Comparison of ENCODE assay signal across 18 cellular contexts in genomic region chr2:217279130-217279529, GRCh38.
DNase-seq lines count a peak whose midpoint lies in the region; ATAC-seq and TF ChIP-seq lines count a peak whose summit lies in the region.
"Had no signal": no experiment of that assay in that cellular context is flagged by ENCODE, and none has a peak within 500 bp of the region (broad histone marks: within the 10 kb centered on the region; RNA-seq: fewer than 3 reads in every experiment).

No MANE protein-coding gene starts in this region.

- peak in 3 of 4 donors; percentile 11 to 35 (median 22) for ATAC-seq in psoas muscle
- no peak for ATAC-seq in left colon
- no peak for ATAC-seq in GM21825 (IDR thresholded peaks at IDR 0.05; ENCODE audit: unreplicated experiment)
- ATAC-seq in HG02642 (IDR thresholded peaks at IDR 0.05; ENCODE audit: poor library complexity, unreplicated experiment): no peak
- ATAC-seq in HG02884 (IDR thresholded peaks at IDR 0.05; ENCODE audit: unreplicated experiment): no peak
- ATAC-seq: activated CD4-positive, alpha-beta T cell treated with anti-CD3 and anti-CD28 coated beads for 36 hours; right lobe of liver; stimulated activated effector memory CD8-positive, alpha-beta T cell treated with anti-CD3 and anti-CD28 coated beads, Interleukin-12 subunit alpha, Interleukin-12 subunit beta, amount 100 ng/mL, for 72 hours had no signal

- peak; percentile 13 for DNase-seq in AG08395 (ENCODE audit: low spot score)
- peak; percentile 61 for DNase-seq in HFF-Myc (ENCODE audit: extremely low read depth, low read depth)
- DNase-seq in esophagus muscularis mucosa (ENCODE audit: extremely low spot score): no peak
- DNase-seq in psoas muscle: no peak
- no peak for DNase-seq in left colon
- DNase-seq: activated CD4-positive, alpha-beta T cell treated with anti-CD3 and anti-CD28 coated beads for 36 hours; DMS 273 treated with DMSO at 0.1 percent for 48 hours; glutamatergic neuron; NCI-H1436; NCI-H446; right lobe of liver; SIG-M5; uterus had no signal

- H3K4me3 ChIP-seq in HFF-Myc (replicated peaks; ENCODE audit: low read depth, low read length) (no peak overlapping the region), esophagus muscularis mucosa (no peak overlapping the region), psoas muscle (no peak overlapping the region)
- H3K4me3 ChIP-seq: cardiac muscle cell, right lobe of liver, uterus had no signal

- intact Hi-C loops in esophagus muscularis mucosa (cut with DNase I): loop anchor here (10.0 kb wide), 1 partner anchor 156 kb away; no protein-coding TSS in a partner anchor
- intact Hi-C loops in psoas muscle (cut with DNase I): loop anchor here in 1 of 2 donors (1.0 kb wide), 1 partner anchor 46 kb away; no protein-coding TSS in a partner anchor
- intact Hi-C loops in left colon (cut with DNase I, micrococcal nuclease): no loop called here

- H3K27me3 ChIP-seq in esophagus muscularis mucosa: no peaks in the 10 kb centered on the region
- no peaks in the 10 kb centered on the region for H3K27me3 ChIP-seq in psoas muscle (ENCODE audit: insufficient read depth in 3 of 3, low read length in 2 of 3)
- H3K27me3 ChIP-seq: right lobe of liver, uterus had no signal

- H3K9me3 ChIP-seq in esophagus muscularis mucosa (no peaks in the 10 kb centered on the region), psoas muscle (no peaks in the 10 kb centered on the region)
- H3K9me3 ChIP-seq: right lobe of liver, uterus had no signal

- WGBS in esophagus muscularis mucosa: 89% methylated on average over 3 of the region's 3 CpGs
- 58 to 64% (median 59%) methylated on average over 3 of the region's 3 CpGs for WGBS in psoas muscle, 3 donors

- TF ChIP-seq CTCF in HFF-Myc (IDR thresholded peaks at IDR 0.05; ENCODE audit: low read depth, low read length, missing control alignments) (no peak), esophagus muscularis mucosa (IDR thresholded peaks at IDR 0.05) (no peak), psoas muscle (IDR thresholded peaks at IDR 0.05) (no peak)

- H3K4me1 ChIP-seq in esophagus muscularis mucosa (peaks cover 16 to 31% (median 24%) of the 10 kb centered on the region in 4 donors), psoas muscle (peaks cover 9% of the 10 kb centered on the region)
- H3K4me1 ChIP-seq: right lobe of liver, uterus had no signal

- H3K27ac ChIP-seq in esophagus muscularis mucosa (replicated peaks in 1 of 4) (peak overlapping the region in 3 of 4 donors; percentile 7 to 50 (median 29)), psoas muscle (peak overlapping the region; percentile 53)
- H3K27ac ChIP-seq: cardiac muscle cell, right lobe of liver had no signal

- TF ChIP-seq EP300 in esophagus muscularis mucosa (IDR thresholded peaks at IDR 0.05): no peak

- H3K36me3 ChIP-seq in esophagus muscularis mucosa (no peaks in the 10 kb centered on the region), psoas muscle (ENCODE audit: insufficient read depth in 1 of 2, low read depth in 1 of 2) (no peaks in the 10 kb centered on the region)
- H3K36me3 ChIP-seq: cardiac muscle cell, right lobe of liver, uterus had no signal

- no peak for TF ChIP-seq POLR2A in esophagus muscularis mucosa (IDR thresholded peaks at IDR 0.05; ENCODE audit: low read depth)

Comparison
In these comparisons a context has a peak if more than half of its experiments do, and no peak if none do; other contexts are left out.
1. DNase-seq: peak in AG08395 (single experiment) and HFF-Myc (single experiment); none in esophagus muscularis mucosa (single experiment), psoas muscle (0 of 2) and left colon (0 of 2).
2. ATAC-seq: peak in psoas muscle (3 of 4); none in left colon (single experiment), GM21825 (single experiment), HG02642 (single experiment) and HG02884 (single experiment).